Comparison of ENCODE assay signal across 9 cellular contexts in the genomic region with DNA sequence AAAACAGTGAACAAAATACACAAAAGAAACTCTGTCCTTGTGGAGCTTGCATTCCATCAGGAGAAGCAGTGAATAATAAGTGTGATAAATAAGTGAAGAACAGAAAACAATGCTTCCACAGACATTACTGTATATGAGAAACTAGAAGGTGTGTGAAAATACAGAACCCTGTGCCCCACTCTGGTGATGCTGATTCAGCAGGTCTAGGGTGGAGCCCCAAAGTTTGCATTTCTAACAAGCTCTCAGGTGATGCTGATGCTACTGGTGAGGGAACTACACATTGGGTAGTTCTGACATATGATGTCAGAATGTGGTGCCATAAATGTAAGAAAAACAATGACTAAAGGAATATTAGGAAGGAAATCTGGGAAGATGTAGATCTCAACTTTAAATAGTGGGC.
"Had no signal": no experiment of that assay in that cellular context is flagged by ENCODE, and none has a peak within 500 bp of the region (broad histone marks: within the 10 kb centered on the region; RNA-seq: fewer than 3 reads in every experiment).

No MANE protein-coding gene starts in this region.

- H3K9ac ChIP-seq: GM23248 had no signal

- ATAC-seq: HCT116 had no signal

- H3K9me3 ChIP-seq: HAP-1 had no signal

- H3K27me3 Mint-ChIP-seq: IgD-negative memory B cell had no signal

- H3K4me3 ChIP-seq: GM23248, HAP-1 had no signal

- H3K4me3 Mint-ChIP-seq: HFFc6, IgD-negative memory B cell had no signal

- H3K36me3 Mint-ChIP-seq: IgD-negative memory B cell had no signal

- H2AFZ ChIP-seq: GM23248 had no signal

- H3K27ac Mint-ChIP-seq: HFFc6, IgD-negative memory B cell had no signal

- H3K4me1 ChIP-seq: HAP-1 had no signal

- H3K36me3 ChIP-seq: HAP-1 had no signal

- FAIRE-seq: HTR-8/SVneo had no signal

- DNase-seq: GM23248, GOT3, H7, HFFc6, KBM-7 had no signal

- H3K27ac ChIP-seq: GM23248 had no signal
